ENCODE assay signal across 8 cellular contexts in genomic region chr2:173210270-173211196, GRCh38.
A peak's percentile ranks its signal among the peaks of the same experiment; 100 is the strongest.
DNase-seq lines count a peak whose midpoint lies in the region; ATAC-seq lines count a peak whose summit lies in the region.

No MANE protein-coding gene starts in this region.

- no peak overlapping the region for H3K4me3 Mint-ChIP-seq in activated CD4-positive, alpha-beta T cell treated with anti-CD3 and anti-CD28 coated beads for 36 hours

- DNase-seq in GM03348 (ENCODE audit: low spot score) (peak; percentile 93), NCI-H345 (lab: John Stamatoyannopoulos, UW) (peak; percentile 82), dermis microvascular lymphatic vessel endothelial cell (ENCODE audit: low read depth in 2 of 2) (peak; percentile 88 to 90), medulla oblongata (ENCODE audit: extremely low spot score) (peak; percentile 84)
- DNase-seq in activated CD4-positive, alpha-beta T cell treated with anti-CD3 and anti-CD28 coated beads for 36 hours: peak; percentile 70
- peak; percentile 65 for DNase-seq in stimulated activated CD8-positive, alpha-beta memory T cell treated with anti-CD3 and anti-CD28 coated beads, Interleukin-4, amount 100 ng/mL, for 48 hours

- H3K27me3 Mint-ChIP-seq in activated CD4-positive, alpha-beta T cell treated with anti-CD3 and anti-CD28 coated beads for 36 hours: peaks cover 9% of the 10 kb centered on the region

- no peak overlapping the region for H3K27ac Mint-ChIP-seq in activated CD4-positive, alpha-beta T cell treated with anti-CD3 and anti-CD28 coated beads for 36 hours

- H3K4me1 Mint-ChIP-seq in activated CD4-positive, alpha-beta T cell treated with anti-CD3 and anti-CD28 coated beads for 36 hours: no peaks in the 10 kb centered on the region

- POLR2A ChIA-PET in activated CD4-positive, alpha-beta T cell treated with anti-CD3 and anti-CD28 coated beads for 36 hours (lab: Charles Lee): interaction anchor here (0.6 kb wide), 1 partner anchor 145 kb away, joined by 3 read pairs; no protein-coding TSS in a partner anchor

- no peaks in the 10 kb centered on the region for H3K9me3 Mint-ChIP-seq in activated CD4-positive, alpha-beta T cell treated with anti-CD3 and anti-CD28 coated beads for 36 hours (ENCODE audit: low read depth)

- CTCF ChIA-PET in activated CD4-positive, alpha-beta T cell treated with anti-CD3 and anti-CD28 coated beads for 36 hours (lab: Charles Lee): interaction anchor here (0.7 to 15.0 kb wide), 30 partner anchors 9 to 1114 kb away, joined by 3 to 307 read pairs (median 4); no protein-coding TSS in a partner anchor

- peak; percentile 67 for ATAC-seq in HG03097 (IDR thresholded peaks at IDR 0.05; ENCODE audit: low FRiP score, unreplicated experiment)
- ATAC-seq in activated CD4-positive, alpha-beta T cell treated with anti-CD3 and anti-CD28 coated beads for 36 hours: peak; percentile 65
- ATAC-seq in HG03565 (IDR thresholded peaks at IDR 0.05; ENCODE audit: unreplicated experiment): no peak

- H3K36me3 Mint-ChIP-seq in activated CD4-positive, alpha-beta T cell treated with anti-CD3 and anti-CD28 coated beads for 36 hours (ENCODE audit: low read depth): no peaks in the 10 kb centered on the region

- intact Hi-C loops in activated CD4-positive, alpha-beta T cell treated with anti-CD3 and anti-CD28 coated beads for 36 hours (cut with DNase I, micrococcal nuclease): loop anchor here (1.0 to 10.0 kb wide), 6 partner anchors 135 to 404 kb away; partner anchors contain the start of gene MAP3K20 (in 2 of the 2)
